In the genomic region with DNA sequence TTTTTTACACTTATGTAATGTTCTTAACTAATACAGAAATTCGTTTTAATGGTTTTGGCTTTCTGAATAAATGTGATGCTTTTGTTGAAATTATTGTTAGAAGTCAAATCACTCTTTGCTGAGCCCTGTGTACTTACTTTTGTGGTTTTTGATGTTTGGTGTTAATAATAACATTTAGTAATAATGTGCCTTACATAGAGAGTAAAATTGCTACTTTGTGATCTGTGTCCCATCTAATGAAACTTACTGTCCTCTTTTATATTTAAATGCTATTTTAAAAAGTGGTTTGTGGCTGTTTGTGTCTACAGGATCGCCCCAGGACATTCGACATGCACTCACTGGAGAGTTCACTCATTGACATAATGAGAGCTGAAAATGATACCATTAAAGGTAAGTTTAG, we compare ENCODE assay signal across 16 cellular contexts. TPM values are rescaled to one million over a fixed set of nuclear protein-coding genes. Genes with fewer than 3 reads are reported as not detected.
A peak's percentile ranks its signal among the peaks of the same experiment; 100 is the strongest.
DNase-seq lines count a peak whose midpoint lies in the region; ATAC-seq and TF ChIP-seq lines count a peak whose summit lies in the region.
"Had no signal": no experiment of that assay in that cellular context is flagged by ENCODE, and none has a peak within 500 bp of the region (broad histone marks: within the 10 kb centered on the region; RNA-seq: fewer than 3 reads in every experiment).

No MANE protein-coding gene starts in this region.

- H3K4me1 ChIP-seq in DOHH2 (ENCODE audit: control insufficient read depth, low read length) (peaks cover 97% of the 10 kb centered on the region), gastroesophageal sphincter (peaks cover 5 to 75% (median 14%) of the 10 kb centered on the region in 3 donors)

- H3K27ac ChIP-seq in DOHH2 (ENCODE audit: low read depth, low read length) = peak overlapping the region; percentile 75
- H3K27ac ChIP-seq in SK-N-MC = peak overlapping the region; percentile 80
- H3K27ac ChIP-seq in gastroesophageal sphincter = peak overlapping the region in 3 of 4 donors; percentile 36 to 53 (median 46)
- H3K27ac ChIP-seq in substantia nigra (ENCODE audit: low read depth, low read length, poor library complexity, severe bottlenecking) = peak overlapping the region; percentile 83
- H3K27ac ChIP-seq: SJCRH30 had no signal

- no peaks in the 10 kb centered on the region for H4K20me1 ChIP-seq in DOHH2 (ENCODE audit: control insufficient read depth, insufficient read depth, low read depth, low read length)

- 70 to 74% methylated on average over 3 of the region's 3 CpGs for WGBS in gastroesophageal sphincter (ENCODE audit: low coverage in 1 of 2), 2 donors

- H3K4me3 ChIP-seq in DOHH2 (ENCODE audit: low read length) = peak overlapping the region; percentile 32; the same call in 1 of the 2 replicates
- peak overlapping the region; percentile 0; the same call in 1 of the 2 replicates for H3K4me3 ChIP-seq in SK-N-MC
- no peak overlapping the region for H3K4me3 ChIP-seq in gastroesophageal sphincter
- H3K4me3 ChIP-seq: SJCRH30 had no signal

- no peak for ATAC-seq in gastroesophageal sphincter

- H3K36me3 ChIP-seq in DOHH2 (ENCODE audit: control insufficient read depth, low read length) (no peaks in the 10 kb centered on the region), SK-N-MC (ENCODE audit: insufficient read depth, low read length) (peaks cover 6% of the 10 kb centered on the region; the same call in 1 of the 2 replicates), gastroesophageal sphincter (peaks cover 0 to 10% of the 10 kb centered on the region in 2 donors)
- H3K36me3 ChIP-seq: SJCRH30 had no signal

- in situ Hi-C loops in G401 (cut with HindIII; ENCODE audit: low sequenced_read_pairs) = no loop called here

- no peak for TF ChIP-seq POLR2A in gastroesophageal sphincter (IDR thresholded peaks at IDR 0.05)

- H3K9me3 ChIP-seq in DOHH2 (ENCODE audit: control insufficient read depth, insufficient read depth, low read length) (no peaks in the 10 kb centered on the region), SK-N-MC (ENCODE audit: low read depth, low read length) (no peaks in the 10 kb centered on the region), gastroesophageal sphincter (no peaks in the 10 kb centered on the region)
- H3K9me3 ChIP-seq: SJCRH30 had no signal

- H3K27me3 ChIP-seq in DOHH2 (ENCODE audit: control insufficient read depth, low read length) (no peaks in the 10 kb centered on the region), gastroesophageal sphincter (no peaks in the 10 kb centered on the region)
- H3K27me3 ChIP-seq: SJCRH30 had no signal

- H3K9me2 ChIP-seq in DOHH2 (replicated peaks; ENCODE audit: control insufficient read depth, low read length) = no peaks in the 10 kb centered on the region

- H3K9ac ChIP-seq in SK-N-MC (ENCODE audit: insufficient read length) = no peak overlapping the region

- H3K79me2 ChIP-seq in DOHH2 (ENCODE audit: control insufficient read depth, low read length) = peaks cover 11% of the 10 kb centered on the region

- TF ChIP-seq CTCF in DOHH2 (IDR thresholded peaks at IDR 0.05; ENCODE audit: low read depth, low read length, poor library complexity, severe bottlenecking) (no peak), gastroesophageal sphincter (IDR thresholded peaks at IDR 0.05) (no peak)

- H3F3A ChIP-seq in DOHH2 (ENCODE audit: control insufficient read depth, insufficient read depth) = peaks cover 23% of the 10 kb centered on the region

- TF ChIP-seq EP300 in gastroesophageal sphincter (IDR thresholded peaks at IDR 0.05) = no peak

- peak overlapping the region; percentile 46 for H3K4me2 ChIP-seq in DOHH2 (ENCODE audit: low read length)

- no peak for DNase-seq in SK-N-MC (ENCODE audit: low read depth, low spot score)
- DNase-seq in substantia nigra (lab: John Stamatoyannopoulos, UW) = no peak
- no peak for DNase-seq in stimulated activated CD4-positive, alpha-beta T cell treated with anti-CD3 and anti-CD28 coated beads, Interleukin-12 subunit alpha, Interleukin-12 subunit beta, amount 100 ng/mL, for 4 hours
- DNase-seq in mesenteric fat pad (ENCODE audit: low spot score) = no peak
- no peak for DNase-seq in G401 (ENCODE audit: low spot score)
- DNase-seq: AML-193; MV-4-11; NCI-H1417 treated with DMSO at 0.1 percent for 48 hours; NCI-H1930; NCI-H526 treated with DMSO at 0.1 percent for 48 hours; NK-92 treated with Interleukin-12 subunit alpha and Interleukin-12 subunit beta, amount 100 ng/mL, for 24 hours; OCI-M1; RPMI8226; SJCRH30 had no signal

RNA-seq across cellular contexts. Expression of a gene that starts 22.1 kb away (rescaled TPM):
- total RNA-seq in gastroesophageal sphincter (10 to 100 TPM; 43.3 to 60.6 (median 52.4) TPM), mesenteric fat pad (60.2 TPM)
- total RNA-seq in G401 (2014; rRNA removed; shearing (Covaris generic)) = 4.0 and 6.6 TPM in 2 replicates

Comparison
In these comparisons a context has a peak if more than half of its experiments do, and no peak if none do; other contexts are left out.
1. H3K4me3 ChIP-seq: peak in DOHH2 (single experiment) and SK-N-MC (single experiment); none in gastroesophageal sphincter (0 of 2).
2. Peak in every context shown above with its lines, with median percentiles within 50 percentile points of each other: H3K27ac ChIP-seq.